Comparison of ENCODE assay signal across 30 cellular contexts in the genomic region with DNA sequence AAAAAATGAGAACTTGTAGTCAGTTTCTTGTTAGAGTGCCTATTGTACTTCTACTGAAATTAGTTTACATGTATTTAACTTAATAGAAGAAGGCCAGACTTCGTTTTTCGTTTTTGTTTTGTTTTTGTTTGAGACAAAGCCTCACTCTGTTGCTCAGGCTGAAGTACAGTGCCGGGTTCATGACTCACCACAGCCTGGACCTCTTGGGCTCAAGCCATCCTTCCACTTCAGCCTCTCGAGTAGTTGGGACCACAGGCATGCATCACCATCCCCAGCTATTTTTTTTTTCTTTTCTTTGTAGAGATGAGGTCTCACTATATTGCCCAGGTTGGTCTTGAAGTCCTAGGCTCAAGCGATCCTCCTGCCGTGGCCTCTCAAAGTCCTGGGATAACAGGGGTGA.
DNase-seq lines count a peak whose midpoint lies in the region; ATAC-seq and TF ChIP-seq lines count a peak whose summit lies in the region.
"Had no signal": no experiment of that assay in that cellular context is flagged by ENCODE, and none has a peak within 500 bp of the region (broad histone marks: within the 10 kb centered on the region; RNA-seq: fewer than 3 reads in every experiment).

No MANE protein-coding gene starts in this region.

- CTCF ChIA-PET in WTC11 (lab: Charles Lee), result no interaction called here

- no peaks in the 10 kb centered on the region for H3K36me3 Mint-ChIP-seq in WTC11
- no peaks in the 10 kb centered on the region for H3K36me3 Mint-ChIP-seq in activated naive CD8-positive, alpha-beta T cell treated with anti-CD3 and anti-CD28 coated beads for 36 hours
- H3K36me3 Mint-ChIP-seq: activated naive CD8-positive, alpha-beta T cell treated with anti-CD3 and anti-CD28 coated beads, Interleukin-2, amount 10 ng/mL, durations not matched to agents 7 days and 5 days; IgD-negative memory B cell had no signal

- H3K27ac Mint-ChIP-seq in WTC11, result no peak overlapping the region
- no peak overlapping the region for H3K27ac Mint-ChIP-seq in activated naive CD8-positive, alpha-beta T cell treated with anti-CD3 and anti-CD28 coated beads for 36 hours
- H3K27ac Mint-ChIP-seq: activated naive CD8-positive, alpha-beta T cell treated with anti-CD3 and anti-CD28 coated beads, Interleukin-2, amount 10 ng/mL, durations not matched to agents 7 days and 5 days; activated T-helper 17 cell treated with anti-CD3 and anti-CD28 coated beads, Interleukin-2, amount 50 U/mL, for 72 hours; IgD-negative memory B cell; naive thymus-derived CD8-positive, alpha-beta T cell; T-helper 1 cell treated with Interleukin-12 subunit alpha and Interleukin-12 subunit beta and Interleukin-4 antibody, amounts not matched to agents 30 μg/mL and 1 μg/mL, for 36 hours had no signal

- no peaks in the 10 kb centered on the region for H3K9me3 ChIP-seq in MM.1S (replicated peaks; ENCODE audit: insufficient read depth, low read length)
- H3K9me3 ChIP-seq: thoracic aorta had no signal

- POLR2A ChIA-PET in WTC11 (lab: Charles Lee), result no interaction called here

- H3K4me2 ChIP-seq in MM.1S (ENCODE audit: low read depth, low read length), result no peak overlapping the region

- H3F3A ChIP-seq in MM.1S (ENCODE audit: insufficient read depth, low read length), result no peaks in the 10 kb centered on the region

- H3K27me3 Mint-ChIP-seq in WTC11 (ENCODE audit: low read depth), result no peaks in the 10 kb centered on the region
- no peaks in the 10 kb centered on the region for H3K27me3 Mint-ChIP-seq in activated naive CD8-positive, alpha-beta T cell treated with anti-CD3 and anti-CD28 coated beads for 36 hours
- H3K27me3 Mint-ChIP-seq: activated naive CD8-positive, alpha-beta T cell treated with anti-CD3 and anti-CD28 coated beads, Interleukin-2, amount 10 ng/mL, durations not matched to agents 7 days and 5 days; activated T-helper 17 cell treated with anti-CD3 and anti-CD28 coated beads, Interleukin-2, amount 50 U/mL, for 72 hours; IgD-negative memory B cell; naive thymus-derived CD8-positive, alpha-beta T cell had no signal

- no peaks in the 10 kb centered on the region for H3K4me1 ChIP-seq in MM.1S (ENCODE audit: low read length)
- H3K4me1 ChIP-seq: spleen had no signal

- in situ Hi-C loops in astrocyte of the spinal cord (cut with HindIII; ENCODE audit: low sequenced_read_pairs), result no loop called here

- TF ChIP-seq CTCF in MM.1S (IDR thresholded peaks at IDR 0.05; ENCODE audit: low read length) (no peak), astrocyte of the spinal cord (IDR thresholded peaks at IDR 0.05; ENCODE audit: low read depth, low read length) (no peak), WTC11 (IDR thresholded peaks at IDR 0.05) (no peak)

- no peak overlapping the region for H3K27ac ChIP-seq in MM.1S (ENCODE audit: low read length)
- H3K27ac ChIP-seq: C4-2B, HL-60, spleen, thoracic aorta, WERI-Rb-1 had no signal

- no peak for ATAC-seq in WTC11
- ATAC-seq in GM21825 (IDR thresholded peaks at IDR 0.05; ENCODE audit: unreplicated experiment), result no peak
- ATAC-seq: activated T-helper 17 cell treated with anti-CD3 and anti-CD28 coated beads, Interleukin-2, amount 50 U/mL, for 72 hours; left colon; naive thymus-derived CD8-positive, alpha-beta T cell had no signal

- H3K27me3 ChIP-seq in MM.1S (replicated peaks; ENCODE audit: insufficient read depth, low read length), result no peaks in the 10 kb centered on the region
- H3K27me3 ChIP-seq: dorsolateral prefrontal cortex, spleen had no signal

- H3K9me3 Mint-ChIP-seq in WTC11, result no peaks in the 10 kb centered on the region
- peaks cover 7% of the 10 kb centered on the region for H3K9me3 Mint-ChIP-seq in activated naive CD8-positive, alpha-beta T cell treated with anti-CD3 and anti-CD28 coated beads for 36 hours
- H3K9me3 Mint-ChIP-seq: H9 had no signal

- H3K79me2 ChIP-seq in MM.1S (ENCODE audit: low read length), result no peaks in the 10 kb centered on the region

- H3K4me1 Mint-ChIP-seq in WTC11, result peaks cover 29% of the 10 kb centered on the region
- no peaks in the 10 kb centered on the region for H3K4me1 Mint-ChIP-seq in activated naive CD8-positive, alpha-beta T cell treated with anti-CD3 and anti-CD28 coated beads for 36 hours
- H3K4me1 Mint-ChIP-seq: activated naive CD8-positive, alpha-beta T cell treated with anti-CD3 and anti-CD28 coated beads, Interleukin-2, amount 10 ng/mL, durations not matched to agents 7 days and 5 days; activated T-helper 17 cell treated with anti-CD3 and anti-CD28 coated beads, Interleukin-2, amount 50 U/mL, for 72 hours; naive thymus-derived CD8-positive, alpha-beta T cell had no signal

- H3K4me3 Mint-ChIP-seq in WTC11, result no peak overlapping the region
- H3K4me3 Mint-ChIP-seq in activated naive CD8-positive, alpha-beta T cell treated with anti-CD3 and anti-CD28 coated beads for 36 hours, result no peak overlapping the region
- H3K4me3 Mint-ChIP-seq: activated naive CD8-positive, alpha-beta T cell treated with anti-CD3 and anti-CD28 coated beads, Interleukin-2, amount 10 ng/mL, durations not matched to agents 7 days and 5 days; activated T-helper 17 cell treated with anti-CD3 and anti-CD28 coated beads, Interleukin-2, amount 50 U/mL, for 72 hours; H9; naive thymus-derived CD8-positive, alpha-beta T cell; T-helper 1 cell treated with Interleukin-12 subunit alpha and Interleukin-12 subunit beta and Interleukin-4 antibody, amounts not matched to agents 30 μg/mL and 1 μg/mL, for 36 hours had no signal

- no peaks in the 10 kb centered on the region for H3K9me2 ChIP-seq in MM.1S (replicated peaks; ENCODE audit: insufficient read depth, low read length)

- no peaks in the 10 kb centered on the region for H4K20me1 ChIP-seq in MM.1S (ENCODE audit: insufficient read depth, low read length)

- H3K4me3 ChIP-seq in MM.1S (ENCODE audit: low read length), result no peak overlapping the region
- H3K4me3 ChIP-seq in astrocyte of the spinal cord (ENCODE audit: low read depth, low read length), result no peak overlapping the region
- H3K4me3 ChIP-seq: dorsolateral prefrontal cortex, spleen, thoracic aorta had no signal

- peak; percentile 77 for DNase-seq in ELR (ENCODE audit: low read depth)
- no peak for DNase-seq in MM.1S
- DNase-seq in astrocyte of the spinal cord (ENCODE audit: low read depth, low spot score), result peak; percentile 71
- peak; percentile 45 for DNase-seq in foreskin melanocyte
- no peak for DNase-seq in WTC11 (ENCODE audit: low spot score)
- no peak for DNase-seq in middle frontal gyrus (ENCODE audit: extremely low spot score, low spot score)
- no peak for DNase-seq in activated naive CD8-positive, alpha-beta T cell treated with anti-CD3 and anti-CD28 coated beads for 36 hours
- DNase-seq: activated CD4-positive, alpha-beta T cell treated with anti-CD3 and anti-CD28 coated beads, Interleukin-2, amount 50 U/mL, for 1 hour; activated CD8-positive, alpha-beta memory T cell treated with anti-CD3 and anti-CD28 coated beads, Interleukin-2, amount 50 U/mL, for 4 hours; activated naive CD8-positive, alpha-beta T cell treated with anti-CD3 and anti-CD28 coated beads, Interleukin-2, amount 10 ng/mL, durations not matched to agents 7 days and 5 days; dorsolateral prefrontal cortex; GDM1; H9; left colon; mesendoderm; naive thymus-derived CD8-positive, alpha-beta T cell; NCI-H1694; NCI-H69; SHP77; spleen; stimulated activated CD4-positive, alpha-beta T cell treated with anti-CD3 and anti-CD28 coated beads, Interleukin-4, amount 100 ng/mL, for 1 hour; stimulated activated naive CD4-positive, alpha-beta T cell treated with Interleukin-2 at 50 U/mL for 16 hours; WERI-Rb-1 had no signal

- H3K36me3 ChIP-seq in MM.1S (replicated peaks; ENCODE audit: insufficient read depth, low read length), result no peaks in the 10 kb centered on the region
- H3K36me3 ChIP-seq: spleen, thoracic aorta, WERI-Rb-1 had no signal

- H2AFZ ChIP-seq in MM.1S (ENCODE audit: low read length), result 0 out of 2 replicates have a peak overlapping the region, but pooled peaks have one; percentile 27

- no peak overlapping the region for H3K9ac ChIP-seq in MM.1S (ENCODE audit: low read length)

TF ChIP-seq in WTC11, 78 proteins besides CTCF, POLR2A, EP300 and RAD21:
- TF ChIP-seq, protein P1, sequence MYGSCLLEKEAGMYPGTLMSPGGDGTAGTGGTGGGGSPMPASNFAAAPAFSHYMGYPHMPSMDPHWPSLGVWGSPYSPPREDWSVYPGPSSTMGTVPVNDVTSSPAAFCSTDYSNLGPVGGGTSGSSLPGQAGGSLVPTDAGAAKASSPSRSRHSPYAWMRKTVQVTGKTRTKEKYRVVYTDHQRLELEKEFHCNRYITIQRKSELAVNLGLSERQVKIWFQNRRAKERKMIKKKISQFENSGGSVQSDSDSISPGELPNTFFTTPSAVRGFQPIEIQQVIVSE (CRISPR knock-in tag; IDR thresholded peaks at IDR 0.05; ENCODE audit: borderline replicate concordance), result no peak
- TF ChIP-seq ZNF138 (CRISPR knock-in tag; conservative IDR thresholded peaks at IDR 0.05), result no peak
- no peak for TF ChIP-seq SMAD4 (CRISPR knock-in tag; IDR thresholded peaks at IDR 0.05)

Comparison
In these comparisons a context has a peak if more than half of its experiments do, and no peak if none do; other contexts are left out.
1. DNase-seq: peak in ELR (single experiment), astrocyte of the spinal cord (single experiment) and foreskin melanocyte (single experiment); none in MM.1S (single experiment), WTC11 (single experiment), middle frontal gyrus (single experiment) and activated naive CD8-positive, alpha-beta T cell treated with anti-CD3 and anti-CD28 coated beads for 36 hours (single experiment).